Comparison of ENCODE assay signal across 1 cellular context in genomic region chr22:21640810-21641209, GRCh38.
TF ChIP-seq lines count a peak whose summit lies in the region.

No MANE protein-coding gene starts in this region.

TF ChIP-seq in HCT116, 20 proteins besides CTCF, POLR2A, EP300 and RAD21:
- no peak for TF ChIP-seq REST (IDR thresholded peaks at IDR 0.05; ENCODE audit: low read depth)
- no peak for TF ChIP-seq EGR1 (IDR thresholded peaks at IDR 0.05; ENCODE audit: low read depth)
- TF ChIP-seq MAX (IDR thresholded peaks at IDR 0.05), result no peak
- TF ChIP-seq ZBTB33 (IDR thresholded peaks at IDR 0.05; ENCODE audit: extremely low read depth, insufficient replicate concordance, low read length), result no peak
- no peak for TF ChIP-seq POLR2AphosphoS5 (IDR thresholded peaks at IDR 0.05; ENCODE audit: low read depth, low read length)
